ENCODE assay signal across 1 cellular context in the genomic region with DNA sequence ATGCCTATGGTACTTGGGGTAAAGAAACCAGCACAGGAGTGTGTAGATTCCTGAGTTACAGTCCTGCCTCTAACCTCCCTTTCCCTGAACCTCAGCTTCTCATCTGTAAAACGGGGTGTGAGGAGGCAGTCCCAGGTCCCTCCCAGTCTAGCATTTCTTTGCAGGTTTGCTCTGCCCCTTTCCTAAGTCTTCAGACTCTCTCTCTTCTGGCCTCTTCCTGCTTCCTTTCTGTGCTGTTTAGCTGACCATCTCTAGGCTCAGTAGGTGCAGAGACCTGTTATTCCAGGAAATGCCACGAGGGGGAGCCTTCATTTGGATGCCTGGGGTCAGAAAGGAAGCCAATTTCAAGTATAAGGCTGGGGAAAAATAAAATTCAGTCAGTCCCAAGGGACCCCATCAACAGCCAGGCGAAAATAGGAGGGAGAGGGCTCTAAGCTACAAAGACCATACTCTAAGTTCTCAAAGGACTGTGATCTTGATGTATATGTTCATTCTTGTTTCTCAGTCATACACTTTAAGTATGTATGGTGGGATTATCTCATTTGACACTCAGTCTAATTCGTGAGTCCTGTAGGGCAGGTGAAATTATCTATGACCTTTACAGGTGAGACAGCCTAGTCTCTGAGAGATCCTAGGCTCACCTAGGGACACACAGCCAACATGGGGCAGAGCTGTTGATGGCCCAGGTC.
TF ChIP-seq lines count a peak whose summit lies in the region.

No MANE protein-coding gene starts in this region.

TF ChIP-seq in K562, 482 proteins besides CTCF, POLR2A, EP300 and RAD21 (continued from another document and continues in another):
- no peak for TF ChIP-seq ARID4B (CRISPR knock-in tag; IDR thresholded peaks at IDR 0.05)
- no peak for TF ChIP-seq E4F1 (CRISPR knock-in tag; IDR thresholded peaks at IDR 0.05; ENCODE audit: borderline replicate concordance)
- no peak for TF ChIP-seq RBFOX2 (IDR thresholded peaks at IDR 0.05; ENCODE audit: low read depth, low read length)
- TF ChIP-seq HDAC1 (IDR thresholded peaks at IDR 0.05), result no peak
- TF ChIP-seq SOX6 (IDR thresholded peaks at IDR 0.05), result no peak
- no peak for TF ChIP-seq NFYB (IDR thresholded peaks at IDR 0.05; ENCODE audit: extremely low read depth, insufficient read length)
- TF ChIP-seq NFE2 (IDR thresholded peaks at IDR 0.05; ENCODE audit: low read depth), result no peak
- TF ChIP-seq RNF2 (IDR thresholded peaks at IDR 0.05), result no peak
- TF ChIP-seq HNRNPK (IDR thresholded peaks at IDR 0.05; ENCODE audit: low read depth, low read length, poor library complexity, severe bottlenecking), result no peak
- TF ChIP-seq BDP1 (IDR thresholded peaks at IDR 0.05; ENCODE audit: insufficient read depth, insufficient read length), result no peak
- 0 out of 2 replicates have a peak, but pooled peaks have one; percentile 51 for TF ChIP-seq RB1 (IDR thresholded peaks at IDR 0.05; ENCODE audit: low read depth)
- no peak for TF ChIP-seq CBFA2T3 (IDR thresholded peaks at IDR 0.05)
- no peak for TF ChIP-seq HDAC6 (IDR thresholded peaks at IDR 0.05; ENCODE audit: low read depth, low read length)
- no peak for TF ChIP-seq SP2 (IDR thresholded peaks at IDR 0.05; ENCODE audit: extremely low read depth, low read depth, low read length, poor library complexity, severe bottlenecking)
- no peak for TF ChIP-seq NR3C1 (CRISPR knock-in tag; IDR thresholded peaks at IDR 0.05)
- no peak for TF ChIP-seq KDM5B (IDR thresholded peaks at IDR 0.05; ENCODE audit: insufficient replicate concordance, low read depth, low read length)
- TF ChIP-seq, protein P1, sequence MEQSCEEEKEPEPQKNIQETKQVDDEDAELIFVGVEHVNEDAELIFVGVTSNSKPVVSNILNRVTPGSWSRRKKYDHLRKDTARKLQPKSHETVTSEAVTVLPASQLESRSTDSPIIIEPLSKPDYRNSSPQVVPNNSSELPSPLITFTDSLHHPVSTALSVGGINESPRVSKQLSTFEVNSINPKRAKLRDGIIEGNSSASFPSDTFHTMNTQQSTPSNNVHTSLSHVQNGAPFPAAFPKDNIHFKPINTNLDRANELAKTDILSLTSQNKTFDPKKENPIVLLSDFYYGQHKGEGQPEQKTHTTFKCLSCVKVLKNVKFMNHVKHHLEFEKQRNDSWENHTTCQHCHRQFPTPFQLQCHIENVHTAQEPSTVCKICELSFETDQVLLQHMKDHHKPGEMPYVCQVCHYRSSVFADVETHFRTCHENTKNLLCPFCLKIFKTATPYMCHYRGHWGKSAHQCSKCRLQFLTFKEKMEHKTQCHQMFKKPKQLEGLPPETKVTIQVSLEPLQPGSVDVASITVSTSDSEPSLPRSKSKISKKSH (CRISPR knock-in tag; IDR thresholded peaks at IDR 0.05), result no peak
- TF ChIP-seq MXI1 (IDR thresholded peaks at IDR 0.05; ENCODE audit: low read depth, low read length), result no peak
- TF ChIP-seq GTF3C2 (IDR thresholded peaks at IDR 0.05; ENCODE audit: borderline replicate concordance, extremely low read depth, insufficient read length), result no peak
- TF ChIP-seq ZNF140 (CRISPR knock-in tag; IDR thresholded peaks at IDR 0.05), result no peak
- no peak for TF ChIP-seq ZFP36 (IDR thresholded peaks at IDR 0.05; ENCODE audit: low read depth, low read length, partially characterized antibody)
- TF ChIP-seq, protein P2, sequence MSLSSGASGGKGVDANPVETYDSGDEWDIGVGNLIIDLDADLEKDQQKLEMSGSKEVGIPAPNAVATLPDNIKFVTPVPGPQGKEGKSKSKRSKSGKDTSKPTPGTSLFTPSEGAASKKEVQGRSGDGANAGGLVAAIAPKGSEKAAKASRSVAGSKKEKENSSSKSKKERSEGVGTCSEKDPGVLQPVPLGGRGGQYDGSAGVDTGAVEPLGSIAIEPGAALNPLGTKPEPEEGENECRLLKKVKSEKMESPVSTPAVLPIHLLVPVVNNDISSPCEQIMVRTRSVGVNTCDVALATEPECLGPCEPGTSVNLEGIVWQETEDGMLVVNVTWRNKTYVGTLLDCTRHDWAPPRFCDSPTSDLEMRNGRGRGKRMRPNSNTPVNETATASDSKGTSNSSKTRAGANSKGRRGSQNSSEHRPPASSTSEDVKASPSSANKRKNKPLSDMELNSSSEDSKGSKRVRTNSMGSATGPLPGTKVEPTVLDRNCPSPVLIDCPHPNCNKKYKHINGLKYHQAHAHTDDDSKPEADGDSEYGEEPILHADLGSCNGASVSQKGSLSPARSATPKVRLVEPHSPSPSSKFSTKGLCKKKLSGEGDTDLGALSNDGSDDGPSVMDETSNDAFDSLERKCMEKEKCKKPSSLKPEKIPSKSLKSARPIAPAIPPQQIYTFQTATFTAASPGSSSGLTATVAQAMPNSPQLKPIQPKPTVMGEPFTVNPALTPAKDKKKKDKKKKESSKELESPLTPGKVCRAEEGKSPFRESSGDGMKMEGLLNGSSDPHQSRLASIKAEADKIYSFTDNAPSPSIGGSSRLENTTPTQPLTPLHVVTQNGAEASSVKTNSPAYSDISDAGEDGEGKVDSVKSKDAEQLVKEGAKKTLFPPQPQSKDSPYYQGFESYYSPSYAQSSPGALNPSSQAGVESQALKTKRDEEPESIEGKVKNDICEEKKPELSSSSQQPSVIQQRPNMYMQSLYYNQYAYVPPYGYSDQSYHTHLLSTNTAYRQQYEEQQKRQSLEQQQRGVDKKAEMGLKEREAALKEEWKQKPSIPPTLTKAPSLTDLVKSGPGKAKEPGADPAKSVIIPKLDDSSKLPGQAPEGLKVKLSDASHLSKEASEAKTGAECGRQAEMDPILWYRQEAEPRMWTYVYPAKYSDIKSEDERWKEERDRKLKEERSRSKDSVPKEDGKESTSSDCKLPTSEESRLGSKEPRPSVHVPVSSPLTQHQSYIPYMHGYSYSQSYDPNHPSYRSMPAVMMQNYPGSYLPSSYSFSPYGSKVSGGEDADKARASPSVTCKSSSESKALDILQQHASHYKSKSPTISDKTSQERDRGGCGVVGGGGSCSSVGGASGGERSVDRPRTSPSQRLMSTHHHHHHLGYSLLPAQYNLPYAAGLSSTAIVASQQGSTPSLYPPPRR (CRISPR knock-in tag; IDR thresholded peaks at IDR 0.05; ENCODE audit: borderline replicate concordance), result no peak
- TF ChIP-seq ZNF740 (CRISPR knock-in tag; IDR thresholded peaks at IDR 0.05), result 0 out of 2 replicates have a peak, but pooled peaks have one; percentile 19
- no peak for TF ChIP-seq ZNF740 (tag; IDR thresholded peaks at IDR 0.05)
- TF ChIP-seq ZNF76 (CRISPR knock-in tag; IDR thresholded peaks at IDR 0.05; ENCODE audit: borderline replicate concordance), result no peak
- TF ChIP-seq GTF2A2 (tag; IDR thresholded peaks at IDR 0.05), result no peak
- TF ChIP-seq BRF1 (IDR thresholded peaks at IDR 0.05; ENCODE audit: borderline replicate concordance, extremely low read depth, insufficient read length), result no peak
- TF ChIP-seq TCF7L2 (IDR thresholded peaks at IDR 0.05; ENCODE audit: low read depth, low read length), result no peak
- no peak for TF ChIP-seq ETV6 (IDR thresholded peaks at IDR 0.05; ENCODE audit: borderline replicate concordance in 1 of 2, low read depth in 2 of 2, low read length in 1 of 2)
- no peak for TF ChIP-seq ETV6 (CRISPR knock-in tag; IDR thresholded peaks at IDR 0.05; ENCODE audit: borderline replicate concordance)
- TF ChIP-seq, protein P3, sequence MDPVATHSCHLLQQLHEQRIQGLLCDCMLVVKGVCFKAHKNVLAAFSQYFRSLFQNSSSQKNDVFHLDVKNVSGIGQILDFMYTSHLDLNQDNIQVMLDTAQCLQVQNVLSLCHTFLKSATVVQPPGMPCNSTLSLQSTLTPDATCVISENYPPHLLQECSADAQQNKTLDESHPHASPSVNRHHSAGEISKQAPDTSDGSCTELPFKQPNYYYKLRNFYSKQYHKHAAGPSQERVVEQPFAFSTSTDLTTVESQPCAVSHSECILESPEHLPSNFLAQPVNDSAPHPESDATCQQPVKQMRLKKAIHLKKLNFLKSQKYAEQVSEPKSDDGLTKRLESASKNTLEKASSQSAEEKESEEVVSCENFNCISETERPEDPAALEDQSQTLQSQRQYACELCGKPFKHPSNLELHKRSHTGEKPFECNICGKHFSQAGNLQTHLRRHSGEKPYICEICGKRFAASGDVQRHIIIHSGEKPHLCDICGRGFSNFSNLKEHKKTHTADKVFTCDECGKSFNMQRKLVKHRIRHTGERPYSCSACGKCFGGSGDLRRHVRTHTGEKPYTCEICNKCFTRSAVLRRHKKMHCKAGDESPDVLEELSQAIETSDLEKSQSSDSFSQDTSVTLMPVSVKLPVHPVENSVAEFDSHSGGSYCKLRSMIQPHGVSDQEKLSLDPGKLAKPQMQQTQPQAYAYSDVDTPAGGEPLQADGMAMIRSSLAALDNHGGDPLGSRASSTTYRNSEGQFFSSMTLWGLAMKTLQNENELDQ (CRISPR knock-in tag; IDR thresholded peaks at IDR 0.05; ENCODE audit: borderline replicate concordance), result no peak
- no peak for TF ChIP-seq POLR2AphosphoS5 (IDR thresholded peaks at IDR 0.05; ENCODE audit: control insufficient read depth, insufficient read depth, low read depth, low read length)
- no peak for TF ChIP-seq POU5F1 (IDR thresholded peaks at IDR 0.05; ENCODE audit: borderline replicate concordance, low read depth, low read length, partially characterized antibody)
- TF ChIP-seq NFXL1 (CRISPR knock-in tag; IDR thresholded peaks at IDR 0.05), result no peak
- no peak for TF ChIP-seq TAF15 (IDR thresholded peaks at IDR 0.05; ENCODE audit: low read depth, low read length)
- TF ChIP-seq ZNF143 (CRISPR knock-in tag; IDR thresholded peaks at IDR 0.05), result no peak
- peak; percentile 75 for TF ChIP-seq ELF1 (tag; IDR thresholded peaks at IDR 0.05)
- TF ChIP-seq TBP (optimal IDR thresholded peaks at IDR 0.05; ENCODE audit: low read depth, low read length), result peak; percentile 18
- TF ChIP-seq POLR2B (IDR thresholded peaks at IDR 0.05; ENCODE audit: low read depth, partially characterized antibody), result no peak
- no peak for TF ChIP-seq CHD4 (IDR thresholded peaks at IDR 0.05; ENCODE audit: insufficient read depth, insufficient replicate concordance, low read depth, low read length, poor library complexity, severe bottlenecking)
